Comparison of ENCODE assay signal across 8 cellular contexts in genomic region chr14:65102441-65103149, GRCh38. TPM values are rescaled to one million over a fixed set of nuclear protein-coding genes. Genes with fewer than 3 reads are reported as not detected.
DNase-seq lines count a peak whose midpoint lies in the region; ATAC-seq, FAIRE-seq and TF ChIP-seq lines count a peak whose summit lies in the region.

MAX (minus strand) TSS chr14:65102517; CDS start chr14:65102339, 178 bp downstream.

- H3K4me3 ChIP-seq in upper lobe of right lung = peak within 1 kb of the TSS; percentile 88

- DNase-seq in GM12892 (ENCODE audit: insufficient read length) (peak; percentile 90), NCI-H146 treated with DMSO at 0.1 percent for 48 hours (lab: John Stamatoyannopoulos, UW; ENCODE audit: unreplicated experiment) (peak; percentile 82), amniotic stem cell (lab: John Stamatoyannopoulos, UW) (peak; percentile 97), left cardiac atrium (peak; percentile 98), posterior vena cava (ENCODE audit: low spot score) (peak; percentile 100), upper lobe of right lung (peak; percentile 99)

- H3K9me3 ChIP-seq in upper lobe of right lung = no peaks in the 10 kb centered on the region

- H3K27ac ChIP-seq in upper lobe of right lung = peak within 1 kb of the TSS; percentile 95

- peak; percentile 87 for ATAC-seq in HG02852 (IDR thresholded peaks at IDR 0.05; ENCODE audit: unreplicated experiment)
- peak; percentile 96 to 97 for ATAC-seq in left cardiac atrium
- peak; percentile 96 for ATAC-seq in upper lobe of right lung

- TF ChIP-seq POLR2A in GM12892 (IDR thresholded peaks at IDR 0.05; ENCODE audit: low read depth, low read length) = peak; percentile 86

- peak; percentile 95 for FAIRE-seq in GM12892 (lab: Jason Lieb, UNC)

- intact Hi-C loops in T-helper 1 cell treated with Interleukin-12 subunit alpha and Interleukin-12 subunit beta and Interleukin-4 antibody, amounts not matched to agents 30 ng/mL and 1 ng/mL, for 36 hours (cut with micrococcal nuclease) = loop anchor here (1.0 to 5.0 kb wide), 14 partner anchors 104 to 1405 kb away; partner anchors contain the start of genes CHURC1, FNTB, FUT8 and GPHN
- intact Hi-C loops in left cardiac atrium (cut with DNase I) (no loop called here), posterior vena cava (cut with DNase I) (no loop called here), upper lobe of right lung (cut with DNase I) (no loop called here)

- H3K27me3 ChIP-seq in upper lobe of right lung = no peaks in the 10 kb centered on the region

- no peaks in the 10 kb centered on the region for H3K36me3 ChIP-seq in upper lobe of right lung

- no peak for TF ChIP-seq CTCF in upper lobe of right lung (IDR thresholded peaks at IDR 0.05)

- H3K4me1 ChIP-seq in upper lobe of right lung = peaks cover 39% of the 10 kb centered on the region

RNA-seq across cellular contexts. Expression of gene MAX, which starts in this region (rescaled TPM):
- polyA plus RNA-seq in GM12892 (2012; ENCODE audit: missing spikeins) = 44.2 TPM
- 154 and 160 TPM in 2 replicates for total RNA-seq in T-helper 1 cell treated with Interleukin-12 subunit alpha and Interleukin-12 subunit beta and Interleukin-4 antibody, amounts not matched to agents 30 ng/mL and 1 ng/mL, for 36 hours
- 10 to 100 TPM; 71.1 to 81.1 TPM for total RNA-seq in left cardiac atrium
- total RNA-seq in posterior vena cava = 100 to 1,000 TPM in 1 of 2 donors, 10 to 100 TPM in 1; 88.7 to 105 TPM
- total RNA-seq in upper lobe of right lung = 102 TPM

Comparison
In these comparisons a context has a peak if more than half of its experiments do, and no peak if none do; other contexts are left out.
1. Peak in every context shown above with its lines: DNase-seq, ATAC-seq, H3K4me3 ChIP-seq and H3K27ac ChIP-seq.